In genomic region chr10:26391701-26392695, GRCh38 we compare ENCODE assay signal across 9 cellular contexts. TPM values are rescaled to one million over a fixed set of nuclear protein-coding genes. Genes with fewer than 3 reads are reported as not detected.
A peak's percentile ranks its signal among the peaks of the same experiment; 100 is the strongest.
DNase-seq lines count a peak whose midpoint lies in the region; FAIRE-seq and TF ChIP-seq lines count a peak whose summit lies in the region.
"Had no signal": no experiment of that assay in that cellular context is flagged by ENCODE, and none has a peak within 500 bp of the region (broad histone marks: within the 10 kb centered on the region; RNA-seq: fewer than 3 reads in every experiment).

No MANE protein-coding gene starts in this region.

- no peaks in the 10 kb centered on the region for H3K9me3 Mint-ChIP-seq in Caco-2 (ENCODE audit: unreplicated experiment)

- H3K36me3 ChIP-seq in kidney epithelial cell (ENCODE audit: control insufficient read depth, insufficient read depth, low read length) (no peaks in the 10 kb centered on the region), Caco-2 (ENCODE audit: control insufficient read depth, insufficient read depth, low read length) (no peaks in the 10 kb centered on the region), kidney (ENCODE audit: control insufficient read depth in 1 of 2, insufficient read depth in 2 of 2, low read length in 2 of 2) (no peaks in the 10 kb centered on the region)

- H3K4me1 ChIP-seq in Caco-2, result no peaks in the 10 kb centered on the region
- H3K4me1 ChIP-seq in kidney (ENCODE audit: control insufficient read depth in 1 of 2, insufficient read depth in 1 of 2, low read depth in 1 of 2, low read length in 2 of 2), result no peaks in the 10 kb centered on the region

- no peak overlapping the region for H3K27ac ChIP-seq in kidney (ENCODE audit: low read depth in 2 of 2, low read length in 2 of 2)

- intact Hi-C loops in Caco-2 (cut with micrococcal nuclease; ENCODE audit: unreplicated experiment), result no loop called here
- intact Hi-C loops in kidney (cut with DNase I), result no loop called here

- DNase-seq in stimulated activated CD4-positive, alpha-beta T cell treated with anti-CD3 and anti-CD28 coated beads, Interleukin-4, amount 100 ng/mL, for 1 hour, result peak; percentile 13
- no peak for DNase-seq in stimulated activated CD4-positive, alpha-beta T cell treated with anti-CD3 and anti-CD28 coated beads, Interleukin-4, amount 100 ng/mL, for 24 hours
- DNase-seq in activated T-cell treated with anti-CD3 and anti-CD28 coated beads, Interleukin-2, amount 50 U/mL, for 48 hours, result peak; percentile 24 to 31
- DNase-seq in kidney epithelial cell (ENCODE audit: low read depth) (no peak), Caco-2 (no peak), middle frontal gyrus (ENCODE audit: extremely low spot score, low spot score) (no peak), kidney (no peak), frontal cortex (ENCODE audit: low spot score in 2 of 2) (no peak)

- POLR2A ChIA-PET in Caco-2 (lab: Charles Lee), result no interaction called here

- no peak overlapping the region for H3K4me3 Mint-ChIP-seq in Caco-2 (ENCODE audit: unreplicated experiment)

- H3K27me3 ChIP-seq in kidney epithelial cell (ENCODE audit: control insufficient read depth, insufficient read depth, low read length) (peaks cover 10% of the 10 kb centered on the region), Caco-2 (replicated peaks; ENCODE audit: control insufficient read depth, insufficient read depth, low read length) (no peaks in the 10 kb centered on the region)

- H3K9ac ChIP-seq in kidney (ENCODE audit: low read length in 2 of 2), result no peak overlapping the region

- BruUV-seq in Caco-2 (replicated peaks; lab: Mats Ljungman, UMichigan), result no TSS peak

- H3K4me1 Mint-ChIP-seq in Caco-2 (ENCODE audit: low read depth, unreplicated experiment), result no peaks in the 10 kb centered on the region

- CTCF ChIA-PET in Caco-2 (lab: Charles Lee), result no interaction called here

- H3K4me3 ChIP-seq in kidney epithelial cell (ENCODE audit: low read depth, low read length) (peak overlapping the region; percentile 14), Caco-2 (ENCODE audit: low read depth, low read length) (no peak overlapping the region), kidney (ENCODE audit: low read length in 2 of 2) (no peak overlapping the region)

- no peaks in the 10 kb centered on the region for H3K36me3 Mint-ChIP-seq in Caco-2 (ENCODE audit: insufficient read depth, unreplicated experiment)

- H3K27ac Mint-ChIP-seq in Caco-2 (ENCODE audit: unreplicated experiment), result no peak overlapping the region

- FAIRE-seq in kidney (lab: Jason Lieb, UNC) (no peak), frontal cortex (lab: Jason Lieb, UNC) (no peak)

- H3K9me3 ChIP-seq in Caco-2 (no peaks in the 10 kb centered on the region), kidney (ENCODE audit: control insufficient read depth in 1 of 2, low read length in 2 of 2) (peaks cover 0 to 6% of the 10 kb centered on the region in 2 donors)

- H3K27me3 Mint-ChIP-seq in Caco-2 (ENCODE audit: insufficient read depth, unreplicated experiment), result no peaks in the 10 kb centered on the region

- TF ChIP-seq CTCF in kidney epithelial cell (IDR thresholded peaks at IDR 0.05; ENCODE audit: insufficient read depth, low read length, poor library complexity, severe bottlenecking) (no peak), Caco-2 (IDR thresholded peaks at IDR 0.05; ENCODE audit: insufficient read depth in 1 of 2, low read depth in 1 of 2, low read length in 1 of 2, severe bottlenecking in 1 of 2, unreplicated experiment in 1 of 2) (no peak), kidney (IDR thresholded peaks at IDR 0.05; ENCODE audit: borderline replicate concordance, extremely low read depth, insufficient read depth) (no peak)

RNA-seq across cellular contexts. Expression of gene APBB1IP, which starts 46.1 kb away (rescaled TPM):
- 0.07 and 1.8 TPM in 2 replicates for total RNA-seq in kidney epithelial cell
- total RNA-seq in Caco-2 (2022), result 0.14 and 0.16 TPM in 2 replicates
- 20.5 TPM for total RNA-seq in kidney
- polyA plus RNA-seq in kidney (ENCODE audit: insufficient read depth, low read depth, low replicate concordance), result 4.1 TPM
- total RNA-seq in frontal cortex, result 0.82 TPM
- total RNA-seq: LHCN-M2 had no signal

Comparison
In these comparisons a context has a peak if more than half of its experiments do, and no peak if none do; other contexts are left out.
1. DNase-seq: peak in stimulated activated CD4-positive, alpha-beta T cell treated with anti-CD3 and anti-CD28 coated beads, Interleukin-4, amount 100 ng/mL, for 1 hour (single experiment) and activated T-cell treated with anti-CD3 and anti-CD28 coated beads, Interleukin-2, amount 50 U/mL, for 48 hours (2 of 2); none in stimulated activated CD4-positive, alpha-beta T cell treated with anti-CD3 and anti-CD28 coated beads, Interleukin-4, amount 100 ng/mL, for 24 hours (single experiment), kidney epithelial cell (single experiment), Caco-2 (0 of 2), middle frontal gyrus (single experiment), kidney (single experiment) and frontal cortex (0 of 2).